ENCODE assay signal across 8 cellular contexts in the genomic region with DNA sequence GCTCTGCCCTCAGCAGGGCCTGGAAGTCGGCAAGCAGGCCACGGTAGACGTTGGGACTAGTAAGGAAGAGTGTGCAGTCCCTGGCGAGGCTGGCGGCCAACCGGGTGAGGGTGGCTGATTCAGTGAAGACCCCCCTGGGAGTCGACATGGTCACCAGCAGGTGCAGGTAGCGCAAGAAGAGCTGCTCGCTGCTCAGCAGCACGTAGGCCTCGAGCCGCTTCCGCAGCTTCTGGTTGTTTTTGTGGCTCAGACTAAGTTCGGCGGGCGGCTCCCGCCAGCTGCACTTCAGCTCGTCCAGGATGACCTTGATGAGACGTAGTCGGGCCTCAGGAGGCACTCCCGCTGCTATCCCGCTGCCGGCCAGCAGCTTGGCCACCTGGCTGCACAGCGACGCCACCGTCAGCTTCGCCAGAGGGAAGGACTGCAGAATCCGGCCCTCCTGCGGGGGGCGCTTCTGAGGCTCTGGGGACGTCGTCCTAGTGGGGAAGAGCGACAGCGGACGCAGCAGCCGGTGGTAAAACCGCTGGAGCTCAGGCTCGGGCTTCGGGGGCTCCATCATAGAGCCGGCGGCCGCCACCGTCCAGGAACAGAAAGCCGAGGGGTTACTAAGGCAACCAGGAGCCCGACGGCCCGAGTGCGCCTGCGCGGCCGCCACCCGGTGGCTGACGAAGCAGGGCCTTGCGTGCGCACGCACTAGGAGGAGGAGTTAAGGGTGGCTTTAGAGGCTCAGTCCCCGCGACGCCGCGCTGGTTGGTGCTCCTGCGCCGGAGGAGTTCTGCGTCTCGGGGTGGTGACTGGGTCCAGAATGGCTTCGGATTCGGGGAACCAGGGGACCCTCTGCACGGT. TPM values are rescaled to one million over a fixed set of nuclear protein-coding genes. Genes with fewer than 3 reads are reported as not detected.
DNase-seq lines count a peak whose midpoint lies in the region; ATAC-seq, FAIRE-seq and TF ChIP-seq lines count a peak whose summit lies in the region.

A gene with protein sequence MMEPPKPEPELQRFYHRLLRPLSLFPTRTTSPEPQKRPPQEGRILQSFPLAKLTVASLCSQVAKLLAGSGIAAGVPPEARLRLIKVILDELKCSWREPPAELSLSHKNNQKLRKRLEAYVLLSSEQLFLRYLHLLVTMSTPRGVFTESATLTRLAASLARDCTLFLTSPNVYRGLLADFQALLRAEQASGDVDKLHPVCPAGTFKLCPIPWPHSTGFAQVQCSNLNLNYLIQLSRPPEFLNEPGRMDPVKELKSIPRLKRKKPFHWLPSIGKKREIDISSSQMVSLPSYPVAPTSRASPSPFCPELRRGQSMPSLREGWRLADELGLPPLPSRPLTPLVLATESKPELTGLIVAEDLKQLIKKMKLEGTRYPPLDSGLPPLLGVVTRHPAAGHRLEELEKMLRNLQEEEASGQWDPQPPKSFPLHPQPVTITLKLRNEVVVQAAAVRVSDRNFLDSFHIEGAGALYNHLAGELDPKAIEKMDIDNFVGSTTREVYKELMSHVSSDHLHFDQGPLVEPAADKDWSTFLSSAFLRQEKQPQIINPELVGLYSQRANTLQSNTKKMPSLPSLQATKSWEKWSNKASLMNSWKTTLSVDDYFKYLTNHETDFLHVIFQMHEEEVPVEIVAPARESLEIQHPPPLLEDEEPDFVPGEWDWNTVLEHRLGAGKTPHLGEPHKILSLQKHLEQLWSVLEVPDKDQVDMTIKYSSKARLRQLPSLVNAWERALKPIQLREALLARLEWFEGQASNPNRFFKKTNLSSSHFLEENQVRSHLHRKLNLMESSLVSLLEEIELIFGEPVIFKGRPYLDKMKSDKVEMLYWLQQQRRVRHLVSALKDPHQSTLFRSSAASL (minus strand): TSS at position 607 of the 846 bp plus-strand sequence. CDS start 48 bp downstream, at position 559.
A gene with protein sequence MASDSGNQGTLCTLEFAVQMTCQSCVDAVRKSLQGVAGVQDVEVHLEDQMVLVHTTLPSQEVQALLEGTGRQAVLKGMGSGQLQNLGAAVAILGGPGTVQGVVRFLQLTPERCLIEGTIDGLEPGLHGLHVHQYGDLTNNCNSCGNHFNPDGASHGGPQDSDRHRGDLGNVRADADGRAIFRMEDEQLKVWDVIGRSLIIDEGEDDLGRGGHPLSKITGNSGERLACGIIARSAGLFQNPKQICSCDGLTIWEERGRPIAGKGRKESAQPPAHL (plus strand): TSS at position 729 of the 846 bp plus-strand sequence. CDS start 77 bp downstream, at position 806.

- peak within 1 kb of the TSS; percentile 71 for H3K27ac ChIP-seq in HUES48 (ENCODE audit: low read depth, low read length)

- H3K36me3 ChIP-seq in HUES48 (ENCODE audit: control insufficient read depth, insufficient read depth, low read length) = no peaks in the 10 kb centered on the region

- H3K4me3 ChIP-seq in HUES48 (ENCODE audit: low read depth, low read length) = peak within 1 kb of the TSS; percentile 60
- peak within 1 kb of the TSS; percentile 57 for H3K4me3 ChIP-seq in mononuclear cell (ENCODE audit: low read length)

- no peaks in the 10 kb centered on the region for H3K36me3 Mint-ChIP-seq in endothelial cell (ENCODE audit: low read depth, unreplicated experiment)

- H3K9me3 ChIP-seq in HUES48 (ENCODE audit: control insufficient read depth, insufficient read depth, low read length) (peaks cover 8% of the 10 kb centered on the region), mononuclear cell (ENCODE audit: low read depth, low read length) (no peaks in the 10 kb centered on the region)

- H3K27me3 ChIP-seq in HUES48 (ENCODE audit: control insufficient read depth, insufficient read depth, low read length) = peaks cover 5% of the 10 kb centered on the region; the same call in 1 of the 2 replicates
- H3K27me3 ChIP-seq in mononuclear cell (ENCODE audit: insufficient read depth, low read length) = no peaks in the 10 kb centered on the region

- peaks cover 7% of the 10 kb centered on the region for H3K27me3 Mint-ChIP-seq in endothelial cell (ENCODE audit: unreplicated experiment)

- DNase-seq in D721Med (ENCODE audit: insufficient read length, low spot score) (peak; percentile 100), NOMO-1 treated with dmso at 0.1 percent for 144 hours (lab: John Stamatoyannopoulos, UW; ENCODE audit: unreplicated experiment) (peak; percentile 96), endothelial cell (ENCODE audit: low spot score) (peak; percentile 97)
- peak; percentile 99 for DNase-seq in activated CD8-positive, alpha-beta memory T cell treated with anti-CD3 and anti-CD28 coated beads, Interleukin-2, amount 50 U/mL, for 4 hours
- peak; percentile 98 to 99 for DNase-seq in stimulated activated CD8-positive, alpha-beta memory T cell treated with anti-CD3 and anti-CD28 coated beads, Interleukin-4, amount 100 ng/mL, for 1 hour (ENCODE audit: low read depth in 2 of 2, low spot score in 1 of 2)

- H3K9ac ChIP-seq in HUES48 (ENCODE audit: low read depth, low read length) = peak within 1 kb of the TSS; percentile 19; the same call in 1 of the 2 replicates

- H3K4me1 ChIP-seq in HUES48 (ENCODE audit: control insufficient read depth, insufficient read depth, low read length) (0 out of 2 replicates have a peak, but pooled peaks cover 5% of the 10 kb centered on the region), mononuclear cell (ENCODE audit: insufficient read depth, low read length) (peaks cover 23% of the 10 kb centered on the region)

- peak within 1 kb of the TSS; percentile 87 for H3K27ac Mint-ChIP-seq in endothelial cell (ENCODE audit: unreplicated experiment)

- no peak for FAIRE-seq in D721Med (lab: Jason Lieb, UNC)

- H3K4me3 Mint-ChIP-seq in endothelial cell (ENCODE audit: unreplicated experiment) = peak within 1 kb of the TSS; percentile 99

- H3K4me1 Mint-ChIP-seq in endothelial cell (ENCODE audit: unreplicated experiment) = peaks cover 14% of the 10 kb centered on the region

- TF ChIP-seq CTCF in D721Med (IDR thresholded peaks at IDR 0.05; ENCODE audit: insufficient read depth, missing control alignments) (peak; percentile 41), endothelial cell (IDR thresholded peaks at IDR 0.05; ENCODE audit: unreplicated experiment) (peak; percentile 85)

- ATAC-seq in GM21390 (IDR thresholded peaks at IDR 0.05; ENCODE audit: unreplicated experiment) = peak; percentile 91

- H3K9me3 Mint-ChIP-seq in endothelial cell (ENCODE audit: unreplicated experiment) = no peaks in the 10 kb centered on the region

RNA-seq across cellular contexts. Expression of the first gene that starts in this region (rescaled TPM):
- 0.54 TPM for total RNA-seq in endothelial cell (ENCODE audit: unreplicated experiment)
- total RNA-seq in mononuclear cell = 0.21 TPM

RNA-seq across cellular contexts. Expression of the second gene that starts in this region (rescaled TPM):
- 51.2 TPM for total RNA-seq in endothelial cell (ENCODE audit: unreplicated experiment)
- 10.7 TPM for total RNA-seq in mononuclear cell

Comparison
In these comparisons a context has a peak if more than half of its experiments do, and no peak if none do; other contexts are left out.
1. Peak in every context shown above with its lines: DNase-seq, ATAC-seq, H3K4me3 ChIP-seq and H3K27ac ChIP-seq.